In genomic region chr16:53809088-53809951, GRCh38 we compare ENCODE assay signal across 13 cellular contexts.
DNase-seq lines count a peak whose midpoint lies in the region; ATAC-seq and TF ChIP-seq lines count a peak whose summit lies in the region.
"Had no signal": no experiment of that assay in that cellular context is flagged by ENCODE, and none has a peak within 500 bp of the region (broad histone marks: within the 10 kb centered on the region; RNA-seq: fewer than 3 reads in every experiment).

No MANE protein-coding gene starts in this region.

- in situ Hi-C loops in astrocyte of the spinal cord (cut with HindIII; ENCODE audit: low sequenced_read_pairs): no loop called here

- H3K27me3 ChIP-seq in AG04450 (ENCODE audit: control insufficient read depth, insufficient read depth, low read length): no peaks in the 10 kb centered on the region
- no peaks in the 10 kb centered on the region for H3K27me3 ChIP-seq in aorta (ENCODE audit: control insufficient read depth in 1 of 2, insufficient read depth in 2 of 2, low read length in 1 of 2)
- H3K27me3 ChIP-seq: BLaER1 treated with 17β-estradiol and CSF1 and Interleukin-3, amounts not matched to agents 10 nM and 100 nM had no signal

- CTCF ChIA-PET in AG04450 (lab: Charles Lee): interaction anchor here (0.6 kb wide), 1 partner anchor 1703 kb away, joined by 3 read pairs; no protein-coding TSS in a partner anchor

- intact Hi-C loops in aorta (cut with DNase I): no loop called here

- H3K27ac ChIP-seq in AG04450 (ENCODE audit: low read depth, low read length) (peak overlapping the region; percentile 76), aorta (ENCODE audit: low read depth in 1 of 2, low read length in 2 of 2) (no peak overlapping the region)
- H3K27ac ChIP-seq: BLaER1 treated with 17β-estradiol and CSF1 and Interleukin-3, amounts not matched to agents 10 nM and 100 nM; parathyroid adenoma had no signal

- POLR2A ChIA-PET in AG04450 (lab: Yijun Ruan, JAX): no interaction called here

- H3K9me3 ChIP-seq in AG04450 (ENCODE audit: control insufficient read depth, insufficient read depth, low read length) (no peaks in the 10 kb centered on the region), aorta (ENCODE audit: control insufficient read depth, low read length) (no peaks in the 10 kb centered on the region)
- H3K9me3 ChIP-seq: BLaER1 treated with 17β-estradiol and CSF1 and Interleukin-3, amounts not matched to agents 10 nM and 100 nM had no signal

- H3K4me3 ChIP-seq in AG04450 (ENCODE audit: low read depth, low read length) (no peak overlapping the region), astrocyte of the spinal cord (ENCODE audit: low read depth, low read length) (no peak overlapping the region), aorta (ENCODE audit: low read length in 2 of 2) (no peak overlapping the region)
- H3K4me3 ChIP-seq: BLaER1 treated with 17β-estradiol and CSF1 and Interleukin-3, amounts not matched to agents 10 nM and 100 nM had no signal

- peaks cover 1 to 2% of the 10 kb centered on the region in 2 donors for H3K36me3 ChIP-seq in aorta (ENCODE audit: control insufficient read depth in 1 of 2, insufficient read depth in 2 of 2, low read length in 1 of 2)

- H3K4me1 ChIP-seq in aorta (ENCODE audit: control insufficient read depth in 1 of 2, insufficient read depth in 2 of 2, low read length in 2 of 2): no peaks in the 10 kb centered on the region

- DNase-seq in AG04450 (ENCODE audit: low read depth, low spot score) (peak; percentile 60), HS-27A (ENCODE audit: low read depth) (peak; percentile 58), astrocyte of the spinal cord (ENCODE audit: low read depth, low spot score) (peak; percentile 81), iris pigment epithelial cell (ENCODE audit: low read depth) (peak; percentile 97), aorta (no peak)
- no peak for DNase-seq in effector CD4-positive, alpha-beta T cell
- DNase-seq: activated B cell treated with CpG ODN at 0.5 μM for 24 hours, endodermal cell, NCI-H1694 treated with DMSO at 0.1 percent for 48 hours had no signal

- 88 to 90% methylated on average over 8 of the region's 8 CpGs for WGBS in aorta, 2 donors

- no peak for TF ChIP-seq CTCF in AG04450 (IDR thresholded peaks at IDR 0.05; ENCODE audit: low read depth, low read length)
- no peak for TF ChIP-seq CTCF in astrocyte of the spinal cord (IDR thresholded peaks at IDR 0.05; ENCODE audit: low read depth, low read length)

- ATAC-seq in aorta (ENCODE audit: low FRiP score) (no peak), HG02642 (IDR thresholded peaks at IDR 0.05; ENCODE audit: poor library complexity, unreplicated experiment) (no peak), GM21576 (IDR thresholded peaks at IDR 0.05; ENCODE audit: unreplicated experiment) (no peak)

Comparison
In these comparisons a context has a peak if more than half of its experiments do, and no peak if none do; other contexts are left out.
1. DNase-seq: peak in AG04450 (single experiment), HS-27A (single experiment), astrocyte of the spinal cord (single experiment) and iris pigment epithelial cell (single experiment); none in effector CD4-positive, alpha-beta T cell (single experiment) and aorta (0 of 2).